Comparison of ENCODE assay signal across 27 cellular contexts in genomic region chrX:139267858-139268257, GRCh38.
"Had no signal": no experiment of that assay in that cellular context is flagged by ENCODE, and none has a peak within 500 bp of the region (broad histone marks: within the 10 kb centered on the region; RNA-seq: fewer than 3 reads in every experiment).

No MANE protein-coding gene starts in this region.

- H3K27ac ChIP-seq: stomach, suprapubic skin, testis, thoracic aorta, thyroid gland, tibial artery, tibial nerve, transverse colon, upper lobe of left lung, upper lobe of right lung, uterus, vagina had no signal

- H3K4me3 ChIP-seq: stomach, suprapubic skin, testis, thoracic aorta, thyroid gland, tibial artery, tibial nerve, transverse colon, upper lobe of left lung, upper lobe of right lung, uterus, vagina had no signal

- H3K4me1 ChIP-seq: stomach, suprapubic skin, testis, thyroid gland, tibial artery, tibial nerve, transverse colon, upper lobe of left lung, upper lobe of right lung, uterus, vagina had no signal

- ATAC-seq: stimulated activated effector memory CD8-positive, alpha-beta T cell treated with anti-CD3 and anti-CD28 coated beads, Interleukin-12 subunit alpha, Interleukin-12 subunit beta, amount 100 ng/mL, for 72 hours; stimulated activated memory B cell treated with anti-CD40 and anti-IgM and Interleukin-4, amounts not matched to agents 10 μg/mL and 1 μg/mL and 100 μg/mL, for 72 hours; stimulated activated naive B cell treated with anti-CD40 and anti-IgM and Interleukin-4, amounts not matched to agents 10 μg/mL and 1 μg/mL and 100 μg/mL, for 72 hours; stimulated activated naive CD8-positive, alpha-beta T cell treated with anti-CD3 and anti-CD28 coated beads, Interleukin-15, amount 100 ng/mL, for 72 hours; stimulated activated naive CD8-positive, alpha-beta T cell treated with anti-CD3 and anti-CD28 coated beads, Interleukin-15, Interleukin-2, amounts not matched to agents 100 U/mL and 50 U/mL, for 24 hours; upper lobe of right lung had no signal

- DNase-seq: stimulated activated CD4-positive, alpha-beta T cell treated with anti-CD3 and anti-CD28 coated beads, Interleukin-2, amount 100 ng/mL, for 48 hours; stimulated activated CD4-positive, alpha-beta T cell treated with anti-CD3 and anti-CD28 coated beads, Interleukin-4, amount 100 ng/mL, for 1 hour; stimulated activated CD4-positive, alpha-beta T cell treated with anti-CD3 and anti-CD28 coated beads, Interleukin-4, amount 100 ng/mL, for 24 hours; stimulated activated CD4-positive, alpha-beta T cell treated with anti-CD3 and anti-CD28 coated beads, Interleukin-4, amount 100 ng/mL, for 4 hours; stimulated activated CD8-positive, alpha-beta memory T cell treated with anti-CD3 and anti-CD28 coated beads, Interleukin-4, amount 100 ng/mL, for 48 hours; stimulated activated naive B cell treated with anti-CD40 and anti-IgM and Interleukin-4, amounts not matched to agents 10 μg/mL and 1 μg/mL and 100 μg/mL, for 72 hours; stimulated activated naive CD4-positive, alpha-beta T cell; stimulated activated naive CD4-positive, alpha-beta T cell treated with Interleukin-2 at 50 U/mL for 16 hours; stimulated activated naive CD8-positive, alpha-beta T cell treated with anti-CD3 and anti-CD28 coated beads, Interleukin-15, amount 100 ng/mL, for 72 hours; stimulated activated naive CD8-positive, alpha-beta T cell treated with anti-CD3 and anti-CD28 coated beads, Interleukin-15, Interleukin-2, amounts not matched to agents 100 U/mL and 50 U/mL, for 24 hours; stomach; substantia nigra; testis; thyroid gland; tibial artery; transverse colon; trophoblast cell; upper lobe of left lung; upper lobe of right lung; uterus had no signal

- FAIRE-seq: urothelium cell line had no signal

- H3K9me3 ChIP-seq: stomach, suprapubic skin, testis, thoracic aorta, thyroid gland, tibial artery, tibial nerve, transverse colon, upper lobe of left lung, upper lobe of right lung, uterus, vagina had no signal

- H3K36me3 ChIP-seq: stomach, suprapubic skin, thoracic aorta, thyroid gland, tibial artery, tibial nerve, transverse colon, upper lobe of left lung, upper lobe of right lung, uterus, vagina had no signal

- H3K27me3 ChIP-seq: stomach, suprapubic skin, testis, thyroid gland, tibial artery, tibial nerve, transverse colon, upper lobe of left lung, upper lobe of right lung, vagina had no signal
